In genomic region chr20:54105653-54106052, GRCh38 we compare ENCODE assay signal across 1 cellular context.
TF ChIP-seq lines count a peak whose summit lies in the region.

No MANE protein-coding gene starts in this region.

TF ChIP-seq in HCT116, 20 proteins besides CTCF, POLR2A, EP300 and RAD21 (continued from another document):
- TF ChIP-seq REST (IDR thresholded peaks at IDR 0.05; ENCODE audit: low read depth), result no peak
- TF ChIP-seq, protein P1, sequence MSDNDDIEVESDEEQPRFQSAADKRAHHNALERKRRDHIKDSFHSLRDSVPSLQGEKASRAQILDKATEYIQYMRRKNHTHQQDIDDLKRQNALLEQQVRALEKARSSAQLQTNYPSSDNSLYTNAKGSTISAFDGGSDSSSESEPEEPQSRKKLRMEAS (IDR thresholded peaks at IDR 0.05), result no peak
- TF ChIP-seq SRF (IDR thresholded peaks at IDR 0.05; ENCODE audit: low read depth), result no peak
- no peak for TF ChIP-seq EGR1 (IDR thresholded peaks at IDR 0.05; ENCODE audit: low read depth)
- no peak for TF ChIP-seq JUND (IDR thresholded peaks at IDR 0.05)
- TF ChIP-seq POLR2AphosphoS5 (IDR thresholded peaks at IDR 0.05; ENCODE audit: low read depth, low read length), result no peak
- TF ChIP-seq CEBPB (IDR thresholded peaks at IDR 0.05; ENCODE audit: low read depth), result no peak
- no peak for TF ChIP-seq ZNF274 (IDR thresholded peaks at IDR 0.05; ENCODE audit: low read depth, low read length)
- no peak for TF ChIP-seq EZH2phosphoT487 (IDR thresholded peaks at IDR 0.05; ENCODE audit: borderline replicate concordance)
- no peak for TF ChIP-seq ELF1 (IDR thresholded peaks at IDR 0.05; ENCODE audit: borderline replicate concordance, low read depth)
- no peak for TF ChIP-seq FOSL1 (IDR thresholded peaks at IDR 0.05; ENCODE audit: low read depth)
- TF ChIP-seq YY1 (IDR thresholded peaks at IDR 0.05; ENCODE audit: extremely low read depth, insufficient replicate concordance, low read depth, low read length), result no peak
